In the genomic region with DNA sequence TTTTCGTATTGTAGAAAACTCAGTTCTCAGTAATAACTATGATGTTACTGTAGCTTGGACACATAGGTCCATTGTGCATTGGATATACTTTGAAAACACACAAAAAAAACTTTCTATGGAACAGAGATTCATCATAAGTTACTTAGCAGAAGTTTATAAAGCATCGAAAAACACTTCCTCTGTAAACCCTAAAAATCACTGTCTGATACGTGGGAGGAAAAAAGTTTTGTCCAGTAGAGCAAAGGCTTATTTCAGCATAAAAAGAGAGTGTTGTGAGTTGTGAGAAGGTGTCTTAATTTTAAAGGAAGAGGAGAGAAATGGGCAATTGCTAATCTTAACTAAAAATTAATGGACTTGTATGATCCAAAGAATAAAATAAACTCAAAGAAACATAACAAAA, we compare ENCODE assay signal across 1 cellular context.
TF ChIP-seq lines count a peak whose summit lies in the region.

No MANE protein-coding gene starts in this region.

TF ChIP-seq in GM12878, 131 proteins besides CTCF, POLR2A, EP300 and RAD21 (continued from another document):
- TF ChIP-seq, protein P1, sequence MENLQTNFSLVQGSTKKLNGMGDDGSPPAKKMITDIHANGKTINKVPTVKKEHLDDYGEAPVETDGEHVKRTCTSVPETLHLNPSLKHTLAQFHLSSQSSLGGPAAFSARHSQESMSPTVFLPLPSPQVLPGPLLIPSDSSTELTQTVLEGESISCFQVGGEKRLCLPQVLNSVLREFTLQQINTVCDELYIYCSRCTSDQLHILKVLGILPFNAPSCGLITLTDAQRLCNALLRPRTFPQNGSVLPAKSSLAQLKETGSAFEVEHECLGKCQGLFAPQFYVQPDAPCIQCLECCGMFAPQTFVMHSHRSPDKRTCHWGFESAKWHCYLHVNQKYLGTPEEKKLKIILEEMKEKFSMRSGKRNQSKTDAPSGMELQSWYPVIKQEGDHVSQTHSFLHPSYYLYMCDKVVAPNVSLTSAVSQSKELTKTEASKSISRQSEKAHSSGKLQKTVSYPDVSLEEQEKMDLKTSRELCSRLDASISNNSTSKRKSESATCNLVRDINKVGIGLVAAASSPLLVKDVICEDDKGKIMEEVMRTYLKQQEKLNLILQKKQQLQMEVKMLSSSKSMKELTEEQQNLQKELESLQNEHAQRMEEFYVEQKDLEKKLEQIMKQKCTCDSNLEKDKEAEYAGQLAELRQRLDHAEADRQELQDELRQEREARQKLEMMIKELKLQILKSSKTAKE (IDR thresholded peaks at IDR 0.05; ENCODE audit: low read depth, poor library complexity, severe bottlenecking): no peak
- TF ChIP-seq RFX5 (IDR thresholded peaks at IDR 0.05; ENCODE audit: low read depth, low read length) (no peak), NFIC (IDR thresholded peaks at IDR 0.05; ENCODE audit: low read depth, low read length) (no peak), MYB (IDR thresholded peaks at IDR 0.05; ENCODE audit: borderline replicate concordance, low read depth, low read length) (no peak), JUNB (IDR thresholded peaks at IDR 0.05) (no peak), ZSCAN29 (IDR thresholded peaks at IDR 0.05) (no peak), HDAC2 (IDR thresholded peaks at IDR 0.05) (no peak), ZZZ3 (IDR thresholded peaks at IDR 0.05; ENCODE audit: control insufficient read depth, insufficient read length, low read depth) (no peak), CHD1 (IDR thresholded peaks at IDR 0.05; ENCODE audit: low read depth, low read length) (no peak), BMI1 (IDR thresholded peaks at IDR 0.05; ENCODE audit: borderline replicate concordance) (no peak), ZNF217 (IDR thresholded peaks at IDR 0.05) (no peak), MEF2B (IDR thresholded peaks at IDR 0.05; ENCODE audit: partially characterized antibody, poor library complexity, severe bottlenecking) (no peak), PML (IDR thresholded peaks at IDR 0.05; ENCODE audit: low read length) (no peak), KAT2A (conservative IDR thresholded peaks at IDR 0.05; ENCODE audit: control insufficient read depth, low read depth, low read length) (no peak)
- TF ChIP-seq, protein P2, sequence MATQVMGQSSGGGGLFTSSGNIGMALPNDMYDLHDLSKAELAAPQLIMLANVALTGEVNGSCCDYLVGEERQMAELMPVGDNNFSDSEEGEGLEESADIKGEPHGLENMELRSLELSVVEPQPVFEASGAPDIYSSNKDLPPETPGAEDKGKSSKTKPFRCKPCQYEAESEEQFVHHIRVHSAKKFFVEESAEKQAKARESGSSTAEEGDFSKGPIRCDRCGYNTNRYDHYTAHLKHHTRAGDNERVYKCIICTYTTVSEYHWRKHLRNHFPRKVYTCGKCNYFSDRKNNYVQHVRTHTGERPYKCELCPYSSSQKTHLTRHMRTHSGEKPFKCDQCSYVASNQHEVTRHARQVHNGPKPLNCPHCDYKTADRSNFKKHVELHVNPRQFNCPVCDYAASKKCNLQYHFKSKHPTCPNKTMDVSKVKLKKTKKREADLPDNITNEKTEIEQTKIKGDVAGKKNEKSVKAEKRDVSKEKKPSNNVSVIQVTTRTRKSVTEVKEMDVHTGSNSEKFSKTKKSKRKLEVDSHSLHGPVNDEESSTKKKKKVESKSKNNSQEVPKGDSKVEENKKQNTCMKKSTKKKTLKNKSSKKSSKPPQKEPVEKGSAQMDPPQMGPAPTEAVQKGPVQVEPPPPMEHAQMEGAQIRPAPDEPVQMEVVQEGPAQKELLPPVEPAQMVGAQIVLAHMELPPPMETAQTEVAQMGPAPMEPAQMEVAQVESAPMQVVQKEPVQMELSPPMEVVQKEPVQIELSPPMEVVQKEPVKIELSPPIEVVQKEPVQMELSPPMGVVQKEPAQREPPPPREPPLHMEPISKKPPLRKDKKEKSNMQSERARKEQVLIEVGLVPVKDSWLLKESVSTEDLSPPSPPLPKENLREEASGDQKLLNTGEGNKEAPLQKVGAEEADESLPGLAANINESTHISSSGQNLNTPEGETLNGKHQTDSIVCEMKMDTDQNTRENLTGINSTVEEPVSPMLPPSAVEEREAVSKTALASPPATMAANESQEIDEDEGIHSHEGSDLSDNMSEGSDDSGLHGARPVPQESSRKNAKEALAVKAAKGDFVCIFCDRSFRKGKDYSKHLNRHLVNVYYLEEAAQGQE (IDR thresholded peaks at IDR 0.05; ENCODE audit: low read depth, low read length): no peak
- TF ChIP-seq, protein P3, sequence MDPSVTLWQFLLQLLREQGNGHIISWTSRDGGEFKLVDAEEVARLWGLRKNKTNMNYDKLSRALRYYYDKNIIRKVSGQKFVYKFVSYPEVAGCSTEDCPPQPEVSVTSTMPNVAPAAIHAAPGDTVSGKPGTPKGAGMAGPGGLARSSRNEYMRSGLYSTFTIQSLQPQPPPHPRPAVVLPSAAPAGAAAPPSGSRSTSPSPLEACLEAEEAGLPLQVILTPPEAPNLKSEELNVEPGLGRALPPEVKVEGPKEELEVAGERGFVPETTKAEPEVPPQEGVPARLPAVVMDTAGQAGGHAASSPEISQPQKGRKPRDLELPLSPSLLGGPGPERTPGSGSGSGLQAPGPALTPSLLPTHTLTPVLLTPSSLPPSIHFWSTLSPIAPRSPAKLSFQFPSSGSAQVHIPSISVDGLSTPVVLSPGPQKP (IDR thresholded peaks at IDR 0.05; ENCODE audit: low read depth, low read length): no peak
- TF ChIP-seq, protein P4, sequence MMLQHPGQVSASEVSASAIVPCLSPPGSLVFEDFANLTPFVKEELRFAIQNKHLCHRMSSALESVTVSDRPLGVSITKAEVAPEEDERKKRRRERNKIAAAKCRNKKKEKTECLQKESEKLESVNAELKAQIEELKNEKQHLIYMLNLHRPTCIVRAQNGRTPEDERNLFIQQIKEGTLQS (IDR thresholded peaks at IDR 0.05; ENCODE audit: borderline replicate concordance, extremely low read depth, low read depth, low read length): no peak
